Comparison of ENCODE assay signal across 11 cellular contexts in the genomic region with DNA sequence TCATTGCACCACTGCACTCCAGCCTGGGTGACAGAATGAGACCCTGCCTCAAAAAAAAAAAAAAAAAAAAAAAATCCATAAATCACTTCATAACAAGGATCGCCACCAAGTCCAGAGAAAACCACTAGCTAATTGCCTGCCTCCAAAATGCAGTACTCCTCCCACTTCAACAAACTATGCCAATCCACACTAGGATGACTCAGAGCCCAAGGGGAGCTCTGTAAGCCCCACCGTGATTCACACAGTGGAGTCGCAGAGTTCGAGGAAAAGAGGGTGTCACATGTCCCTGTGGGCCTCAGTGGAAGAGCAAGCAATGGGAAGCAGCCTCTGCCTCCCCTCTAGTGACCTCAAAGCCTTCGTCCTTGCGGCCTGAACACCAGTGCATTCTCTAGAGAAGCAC. TPM values are rescaled to one million over a fixed set of nuclear protein-coding genes. Genes with fewer than 3 reads are reported as not detected.
DNase-seq lines count a peak whose midpoint lies in the region; ATAC-seq and TF ChIP-seq lines count a peak whose summit lies in the region.
"Had no signal": no experiment of that assay in that cellular context is flagged by ENCODE, and none has a peak within 500 bp of the region (broad histone marks: within the 10 kb centered on the region; RNA-seq: fewer than 3 reads in every experiment).

No MANE protein-coding gene starts in this region.

- CTCF ChIA-PET in activated CD8-positive, alpha-beta memory T cell treated with anti-CD3 and anti-CD28 coated beads, Interleukin-2, amount 10 ng/mL, durations not matched to agents 7 days and 5 days (lab: Charles Lee), result interaction anchor here (1.0 to 3.0 kb wide), 2 partner anchors 9 to 20 kb away, joined by 6 to 11 read pairs; a partner anchor contains a TSS

- H3K36me3 ChIP-seq in SJSA1, result peaks cover 100% of the 10 kb centered on the region

- peaks cover 40% of the 10 kb centered on the region for H3K4me1 Mint-ChIP-seq in activated CD8-positive, alpha-beta memory T cell treated with anti-CD3 and anti-CD28 coated beads, Interleukin-2, amount 10 ng/mL, durations not matched to agents 7 days and 5 days
- peaks cover 70% of the 10 kb centered on the region for H3K4me1 Mint-ChIP-seq in stimulated activated naive CD8-positive, alpha-beta T cell treated with anti-CD3 and anti-CD28 coated beads, Interleukin-15, Interleukin-2, amounts not matched to agents 100 ng/mL and 50 ng/mL, for 24 hours (ENCODE audit: low read depth)

- DNase-seq in activated CD8-positive, alpha-beta memory T cell treated with anti-CD3 and anti-CD28 coated beads, Interleukin-2, amount 50 U/mL, for 24 hours (ENCODE audit: extremely low read depth), result peak; percentile 20
- DNase-seq in activated CD8-positive, alpha-beta memory T cell treated with anti-CD3 and anti-CD28 coated beads, Interleukin-2, amount 10 ng/mL, durations not matched to agents 7 days and 5 days, result no peak
- DNase-seq in SJSA1 (ENCODE audit: low read depth in 1 of 2, low spot score in 2 of 2) (peak; percentile 72 to 85), fibroblast of mammary gland (ENCODE audit: low read depth) (peak; percentile 97), NCI-H1436 treated with DMSO at 0.1 percent for 48 hours (lab: John Stamatoyannopoulos, UW) (no peak), NCI-H345 treated with DMSO at 0.1 percent for 48 hours (lab: John Stamatoyannopoulos, UW; ENCODE audit: unreplicated experiment) (no peak)
- DNase-seq: activated B cell treated with CpG ODN at 0.5 μM for 24 hours; effector memory CD8-positive, alpha-beta T cell had no signal

- H3K27ac ChIP-seq in SJSA1, result no peak overlapping the region
- H3K27ac ChIP-seq: BLaER1 treated with 17β-estradiol and CSF1 and Interleukin-3, amounts not matched to agents 10 nM and 100 nM had no signal

- H3K27me3 Mint-ChIP-seq in activated CD8-positive, alpha-beta memory T cell treated with anti-CD3 and anti-CD28 coated beads, Interleukin-2, amount 10 ng/mL, durations not matched to agents 7 days and 5 days, result no peaks in the 10 kb centered on the region
- H3K27me3 Mint-ChIP-seq in stimulated activated naive CD8-positive, alpha-beta T cell treated with anti-CD3 and anti-CD28 coated beads, Interleukin-15, Interleukin-2, amounts not matched to agents 100 ng/mL and 50 ng/mL, for 24 hours, result no peaks in the 10 kb centered on the region
- H3K27me3 Mint-ChIP-seq: activated B cell treated with CpG ODN at 0.5 μM for 24 hours; effector memory CD8-positive, alpha-beta T cell had no signal

- peaks cover 77% of the 10 kb centered on the region for H3K36me3 Mint-ChIP-seq in activated CD8-positive, alpha-beta memory T cell treated with anti-CD3 and anti-CD28 coated beads, Interleukin-2, amount 10 ng/mL, durations not matched to agents 7 days and 5 days
- peaks cover 92% of the 10 kb centered on the region for H3K36me3 Mint-ChIP-seq in stimulated activated naive CD8-positive, alpha-beta T cell treated with anti-CD3 and anti-CD28 coated beads, Interleukin-15, Interleukin-2, amounts not matched to agents 100 ng/mL and 50 ng/mL, for 24 hours (ENCODE audit: low read depth)

- no peaks in the 10 kb centered on the region for H3K9me3 ChIP-seq in SJSA1 (replicated peaks)
- H3K9me3 ChIP-seq: BLaER1 treated with 17β-estradiol and CSF1 and Interleukin-3, amounts not matched to agents 10 nM and 100 nM had no signal

- no peak for TF ChIP-seq CTCF in fibroblast of mammary gland (conservative IDR thresholded peaks at IDR 0.05; ENCODE audit: control insufficient read depth, insufficient read depth, low read depth, low read length)

- H3K4me1 ChIP-seq in SJSA1 (replicated peaks), result peaks cover 20% of the 10 kb centered on the region

- H3K27ac Mint-ChIP-seq in activated CD8-positive, alpha-beta memory T cell treated with anti-CD3 and anti-CD28 coated beads, Interleukin-2, amount 10 ng/mL, durations not matched to agents 7 days and 5 days, result no peak overlapping the region
- peak overlapping the region; percentile 79 for H3K27ac Mint-ChIP-seq in stimulated activated naive CD8-positive, alpha-beta T cell treated with anti-CD3 and anti-CD28 coated beads, Interleukin-15, Interleukin-2, amounts not matched to agents 100 ng/mL and 50 ng/mL, for 24 hours
- H3K27ac Mint-ChIP-seq: activated B cell treated with CpG ODN at 0.5 μM for 24 hours had no signal

- ATAC-seq in activated CD8-positive, alpha-beta memory T cell treated with anti-CD3 and anti-CD28 coated beads, Interleukin-2, amount 10 ng/mL, durations not matched to agents 7 days and 5 days, result no peak
- ATAC-seq in HG02852 (IDR thresholded peaks at IDR 0.05; ENCODE audit: unreplicated experiment), result no peak
- ATAC-seq: effector memory CD8-positive, alpha-beta T cell had no signal

- no peaks in the 10 kb centered on the region for H3K27me3 ChIP-seq in SJSA1 (replicated peaks)
- H3K27me3 ChIP-seq: BLaER1 treated with 17β-estradiol and CSF1 and Interleukin-3, amounts not matched to agents 10 nM and 100 nM had no signal

- H3K4me3 ChIP-seq in SJSA1 (no peak overlapping the region), fibroblast of mammary gland (ENCODE audit: control insufficient read depth, low read depth, low read length) (no peak overlapping the region)
- H3K4me3 ChIP-seq: BLaER1 treated with 17β-estradiol and CSF1 and Interleukin-3, amounts not matched to agents 10 nM and 100 nM had no signal

- H3K4me3 Mint-ChIP-seq in activated CD8-positive, alpha-beta memory T cell treated with anti-CD3 and anti-CD28 coated beads, Interleukin-2, amount 10 ng/mL, durations not matched to agents 7 days and 5 days, result no peak overlapping the region
- peak overlapping the region; percentile 9 for H3K4me3 Mint-ChIP-seq in stimulated activated naive CD8-positive, alpha-beta T cell treated with anti-CD3 and anti-CD28 coated beads, Interleukin-15, Interleukin-2, amounts not matched to agents 100 ng/mL and 50 ng/mL, for 24 hours
- H3K4me3 Mint-ChIP-seq: activated B cell treated with CpG ODN at 0.5 μM for 24 hours; effector memory CD8-positive, alpha-beta T cell had no signal

- no peaks in the 10 kb centered on the region for H3K9me3 Mint-ChIP-seq in activated CD8-positive, alpha-beta memory T cell treated with anti-CD3 and anti-CD28 coated beads, Interleukin-2, amount 10 ng/mL, durations not matched to agents 7 days and 5 days (ENCODE audit: low read depth)
- H3K9me3 Mint-ChIP-seq in stimulated activated naive CD8-positive, alpha-beta T cell treated with anti-CD3 and anti-CD28 coated beads, Interleukin-15, Interleukin-2, amounts not matched to agents 100 ng/mL and 50 ng/mL, for 24 hours, result no peaks in the 10 kb centered on the region
- H3K9me3 Mint-ChIP-seq: activated B cell treated with CpG ODN at 0.5 μM for 24 hours; effector memory CD8-positive, alpha-beta T cell had no signal

RNA-seq across cellular contexts. Expression of a gene that starts 9.1 kb away (rescaled TPM):
- total RNA-seq in activated CD8-positive, alpha-beta memory T cell treated with anti-CD3 and anti-CD28 coated beads, Interleukin-2, amount 10 ng/mL, durations not matched to agents 7 days and 5 days, result 100 to 1,000 TPM in 1 of 2 experiments, 10 to 100 TPM in 1; 92.3 to 123 TPM
- 10.3 and 16.2 TPM in 2 replicates for total RNA-seq in SJSA1 (2014; rRNA removed; shearing (Covaris generic))

RNA-seq across cellular contexts. Expression of a gene that starts 46.6 kb away (rescaled TPM):
- total RNA-seq in activated CD8-positive, alpha-beta memory T cell treated with anti-CD3 and anti-CD28 coated beads, Interleukin-2, amount 10 ng/mL, durations not matched to agents 7 days and 5 days, result 10 to 100 TPM; 31.9 to 32.2 TPM
- total RNA-seq in SJSA1 (2014; rRNA removed; shearing (Covaris generic)), result 17.6 and 21.9 TPM in 2 replicates

Comparison
In these comparisons a context has a peak if more than half of its experiments do, and no peak if none do; other contexts are left out.
1. DNase-seq: peak in activated CD8-positive, alpha-beta memory T cell treated with anti-CD3 and anti-CD28 coated beads, Interleukin-2, amount 50 U/mL, for 24 hours (single experiment), SJSA1 (2 of 2) and fibroblast of mammary gland (single experiment); none in activated CD8-positive, alpha-beta memory T cell treated with anti-CD3 and anti-CD28 coated beads, Interleukin-2, amount 10 ng/mL, durations not matched to agents 7 days and 5 days (single experiment), NCI-H1436 treated with DMSO at 0.1 percent for 48 hours (single experiment) and NCI-H345 treated with DMSO at 0.1 percent for 48 hours (single experiment).